7 cellular contexts compared by ENCODE assay signal in the genomic region with DNA sequence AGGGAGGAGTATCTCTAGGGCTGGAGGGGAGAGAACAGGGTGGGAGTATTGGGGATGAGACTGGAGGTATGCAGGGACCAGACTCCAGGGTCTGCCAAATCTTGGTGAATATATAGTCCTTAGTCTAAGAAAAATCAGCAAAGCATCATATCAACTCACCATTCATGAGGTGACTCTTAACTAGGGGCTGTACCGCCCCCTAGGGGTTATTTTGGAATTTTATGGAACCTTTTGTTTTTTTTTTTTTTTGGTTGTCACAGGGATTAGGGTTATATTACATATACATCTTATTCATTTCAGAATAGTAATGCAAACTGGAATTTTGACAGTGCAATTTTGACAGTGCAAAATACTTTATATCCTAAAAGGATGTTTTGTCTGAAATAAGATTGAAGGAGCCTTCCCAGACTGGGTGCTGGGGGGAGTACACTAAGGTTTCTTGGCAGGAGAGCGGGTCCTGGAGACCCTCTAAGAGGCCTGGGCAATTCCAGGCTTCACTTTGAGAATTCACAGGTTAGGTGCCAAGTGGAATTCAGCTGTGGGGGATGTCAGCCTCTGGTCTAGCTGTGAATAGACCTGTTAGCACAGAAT. TPM values are rescaled to one million over a fixed set of nuclear protein-coding genes. Genes with fewer than 3 reads are reported as not detected.
DNase-seq lines count a peak whose midpoint lies in the region; ATAC-seq and TF ChIP-seq lines count a peak whose summit lies in the region.

No MANE protein-coding gene starts in this region.

- in situ Hi-C loops in GM13976 (cut with MboI; ENCODE audit: low sequenced_read_pairs, unreplicated experiment): no loop called here

- intact Hi-C loops in mucosa of descending colon (cut with DNase I, micrococcal nuclease): no loop called here

- H3K27ac ChIP-seq in Peyer's patch: peak overlapping the region in 2 of 4 donors; percentile 37 to 97

- H3K36me3 ChIP-seq in Peyer's patch (no peaks in the 10 kb centered on the region), mucosa of descending colon (ENCODE audit: low read depth) (no peaks in the 10 kb centered on the region)

- H3K27me3 ChIP-seq in Peyer's patch: no peaks in the 10 kb centered on the region

- H3K4me3 ChIP-seq in Peyer's patch: no peak overlapping the region
- H3K4me3 ChIP-seq in choroid plexus epithelial cell (ENCODE audit: low read depth, low read length): no peak overlapping the region
- no peak overlapping the region for H3K4me3 ChIP-seq in mucosa of descending colon

- no peak for TF ChIP-seq POLR2A in Peyer's patch (IDR thresholded peaks at IDR 0.05)

- ATAC-seq in mucosa of descending colon (peak; percentile 19), HG03095 (IDR thresholded peaks at IDR 0.05; ENCODE audit: unreplicated experiment) (no peak), HG03135 (IDR thresholded peaks at IDR 0.05; ENCODE audit: unreplicated experiment) (no peak)

- H3K4me1 ChIP-seq in Peyer's patch (peaks cover 0 to 6% (median 3%) of the 10 kb centered on the region in 4 donors), mucosa of descending colon (ENCODE audit: low read depth) (peaks cover 9% of the 10 kb centered on the region)

- DNase-seq in CMK (ENCODE audit: low read depth) (peak; percentile 25), GM13976 (ENCODE audit: low spot score) (peak; percentile 53), Peyer's patch (no peak), choroid plexus epithelial cell (ENCODE audit: low read depth) (peak; percentile 75), mucosa of descending colon (peak in 1 of 3 donors; percentile 74)

- TF ChIP-seq CTCF in GM13976 (IDR thresholded peaks at IDR 0.05; ENCODE audit: borderline replicate concordance, control extremely low read depth, extremely low read depth, insufficient read depth, missing control alignments): peak; percentile 30
- peak; percentile 45 to 61 (median 48) for TF ChIP-seq CTCF in Peyer's patch (IDR thresholded peaks at IDR 0.05)
- TF ChIP-seq CTCF in choroid plexus epithelial cell (conservative IDR thresholded peaks at IDR 0.05; ENCODE audit: low read depth, low read length): peak; percentile 62
- TF ChIP-seq CTCF in mucosa of descending colon (IDR thresholded peaks at IDR 0.05): peak; percentile 7

- H3K9me3 ChIP-seq in Peyer's patch (no peaks in the 10 kb centered on the region), mucosa of descending colon (no peaks in the 10 kb centered on the region)

RNA-seq across cellular contexts. Expression of gene CMTM7, which starts 7.5 kb away (rescaled TPM):
- 10 to 100 TPM in 2 of 4 donors, 1 to 10 TPM in 2; 5.7 to 41.3 (median 10.5) TPM for total RNA-seq in Peyer's patch
- 1 to 10 TPM; 3.6 to 5.1 (median 4.8) TPM for total RNA-seq in mucosa of descending colon

Comparison
In these comparisons a context has a peak if more than half of its experiments do, and no peak if none do; other contexts are left out.
1. DNase-seq: peak in CMK (single experiment), GM13976 (single experiment) and choroid plexus epithelial cell (single experiment); none in Peyer's patch (0 of 3).
2. CTCF ChIP-seq: peak in every context shown above with its lines; median percentile 62 in choroid plexus epithelial cell; 48 in Peyer's patch; 30 in GM13976; 7 in mucosa of descending colon.